Comparison of ENCODE assay signal across 13 cellular contexts in genomic region chr19:5561559-5561958, GRCh38. TPM values are rescaled to one million over a fixed set of nuclear protein-coding genes. Genes with fewer than 3 reads are reported as not detected.
DNase-seq lines count a peak whose midpoint lies in the region; ATAC-seq, FAIRE-seq and TF ChIP-seq lines count a peak whose summit lies in the region.
"Had no signal": no experiment of that assay in that cellular context is flagged by ENCODE, and none has a peak within 500 bp of the region (broad histone marks: within the 10 kb centered on the region; RNA-seq: fewer than 3 reads in every experiment).

No MANE protein-coding gene starts in this region.

- peaks cover 22% of the 10 kb centered on the region for H3K4me1 Mint-ChIP-seq in MCF 10A (ENCODE audit: insufficient read depth, unreplicated experiment)
- H3K4me1 Mint-ChIP-seq: activated B cell treated with CpG ODN at 0.5 μM for 24 hours had no signal

- CTCF ChIA-PET in MCF 10A (lab: Yijun Ruan, JAX): interaction anchor here (0.7 to 1.5 kb wide), 2 partner anchors 21 to 510 kb away, joined by 4 to 5 read pairs; no protein-coding TSS in a partner anchor
- CTCF ChIA-PET in Panc1 (lab: Charles Lee): no interaction called here

- FAIRE-seq in pancreas (lab: Jason Lieb, UNC): no peak

- no peak overlapping the region for H3K4me3 Mint-ChIP-seq in MCF 10A (ENCODE audit: unreplicated experiment)
- H3K4me3 Mint-ChIP-seq: activated B cell treated with CpG ODN at 0.5 μM for 24 hours; activated T-helper 17 cell treated with anti-CD3 and anti-CD28 coated beads, Interleukin-2, amount 50 U/mL, for 72 hours had no signal

- ATAC-seq in Panc1 (no peak), pancreas (no peak), mucosa of descending colon (no peak)
- ATAC-seq: activated T-helper 17 cell treated with anti-CD3 and anti-CD28 coated beads, Interleukin-2, amount 50 U/mL, for 72 hours had no signal

- POLR2A ChIA-PET in MCF 10A (lab: Yijun Ruan, JAX): no interaction called here
- POLR2A ChIA-PET in Panc1 (lab: Charles Lee): no interaction called here

- H3K27ac ChIP-seq in breast epithelium: no peak overlapping the region
- no peak overlapping the region for H3K27ac ChIP-seq in Panc1 (ENCODE audit: low read length)
- no peak overlapping the region for H3K27ac ChIP-seq in pancreas

- peaks cover 4% of the 10 kb centered on the region for H3K36me3 Mint-ChIP-seq in MCF 10A (ENCODE audit: insufficient read depth, unreplicated experiment)

- H3K27me3 Mint-ChIP-seq in MCF 10A (ENCODE audit: insufficient read depth, unreplicated experiment): no peaks in the 10 kb centered on the region

- H3K4me1 ChIP-seq in breast epithelium (no peaks in the 10 kb centered on the region), Panc1 (ENCODE audit: control insufficient read depth, insufficient read depth, low read length) (no peaks in the 10 kb centered on the region), pancreas (no peaks in the 10 kb centered on the region), mucosa of descending colon (ENCODE audit: low read depth) (no peaks in the 10 kb centered on the region)

- WGBS in pancreas, 2 donors: 73 to 78% methylated on average over 6 of the region's 6 CpGs

- peaks cover 4% of the 10 kb centered on the region for H3K9me3 Mint-ChIP-seq in MCF 10A (ENCODE audit: unreplicated experiment)

- DNase-seq in MCF 10A (ENCODE audit: unreplicated experiment) (no peak), breast epithelium (ENCODE audit: low spot score in 2 of 2) (no peak), Panc1 (ENCODE audit: low read depth, low spot score) (no peak), fibroblast of the aortic adventitia (ENCODE audit: low read depth) (no peak), pancreas (no peak), mucosa of descending colon (no peak), activated gamma-delta T cell treated with Interleukin-2 at 50 U/mL for 16 hours (no peak)
- DNase-seq in stimulated activated CD8-positive, alpha-beta memory T cell treated with anti-CD3 and anti-CD28 coated beads, Interleukin-4, amount 100 ng/mL, for 48 hours: no peak
- DNase-seq: activated B cell treated with CpG ODN at 0.5 μM for 24 hours, head of caudate nucleus, NCI-H2029, retina had no signal

- intact Hi-C loops in MCF 10A (cut with micrococcal nuclease): no loop called here
- intact Hi-C loops in breast epithelium (cut with DNase I; ENCODE audit: low total_unique reads): loop anchor here (10.0 kb wide), 1 partner anchor 1007 kb away; the partner anchor contains the start of gene SEMA6B
- intact Hi-C loops in Panc1 (cut with micrococcal nuclease; ENCODE audit: unreplicated experiment): no loop called here
- intact Hi-C loops in pancreas (cut with DNase I): no loop called here
- intact Hi-C loops in mucosa of descending colon (cut with DNase I, micrococcal nuclease): no loop called here

- H3K9me3 ChIP-seq in breast epithelium: peaks cover 10 to 11% of the 10 kb centered on the region in 2 donors
- no peaks in the 10 kb centered on the region for H3K9me3 ChIP-seq in Panc1 (ENCODE audit: control insufficient read depth, insufficient read depth, low read depth, low read length)
- H3K9me3 ChIP-seq in pancreas: no peaks in the 10 kb centered on the region
- peaks cover 5% of the 10 kb centered on the region for H3K9me3 ChIP-seq in mucosa of descending colon

- H3K27ac Mint-ChIP-seq in MCF 10A (ENCODE audit: low read depth, unreplicated experiment): no peak overlapping the region
- H3K27ac Mint-ChIP-seq: activated B cell treated with CpG ODN at 0.5 μM for 24 hours; activated T-helper 17 cell treated with anti-CD3 and anti-CD28 coated beads, Interleukin-2, amount 50 U/mL, for 72 hours had no signal

- no peak for TF ChIP-seq POLR2A in breast epithelium (IDR thresholded peaks at IDR 0.05)

- TF ChIP-seq CTCF in MCF 10A (IDR thresholded peaks at IDR 0.05; ENCODE audit: unreplicated experiment): peak; percentile 44
- TF ChIP-seq CTCF in breast epithelium (IDR thresholded peaks at IDR 0.05): no peak
- TF ChIP-seq CTCF in Panc1 (IDR thresholded peaks at IDR 0.05): peak; percentile 80
- peak; percentile 46 for TF ChIP-seq CTCF in fibroblast of the aortic adventitia (IDR thresholded peaks at IDR 0.05; ENCODE audit: insufficient read depth, low read length)
- TF ChIP-seq CTCF in pancreas (IDR thresholded peaks at IDR 0.05): peak in 1 of 4 donors; percentile 15
- no peak for TF ChIP-seq CTCF in mucosa of descending colon (IDR thresholded peaks at IDR 0.05)

- H3K4me3 ChIP-seq in breast epithelium (no peak overlapping the region), Panc1 (ENCODE audit: low read depth in 2 of 2, low read length in 2 of 2) (no peak overlapping the region), fibroblast of the aortic adventitia (ENCODE audit: low read depth, low read length) (no peak overlapping the region), pancreas (no peak overlapping the region), mucosa of descending colon (no peak overlapping the region)

- in situ Hi-C loops in Panc1 (cut with HindIII; ENCODE audit: low pct_unique_long_range_greater_than_20kb, low sequenced_read_pairs): no loop called here

- no TSS peak for BruUV-seq in MCF 10A (replicated peaks; lab: Mats Ljungman, UMichigan)
- no TSS peak for BruUV-seq in Panc1 (replicated peaks; lab: Mats Ljungman, UMichigan)

- H3K36me3 ChIP-seq in breast epithelium (no peaks in the 10 kb centered on the region), Panc1 (ENCODE audit: control insufficient read depth, insufficient read depth, low read length) (no peaks in the 10 kb centered on the region), pancreas (no peaks in the 10 kb centered on the region), mucosa of descending colon (ENCODE audit: low read depth) (no peaks in the 10 kb centered on the region)

- H3K27me3 ChIP-seq in breast epithelium (peaks cover 0 to 4% of the 10 kb centered on the region in 2 donors), Panc1 (ENCODE audit: control insufficient read depth, insufficient read depth, low read length) (peaks cover 1% of the 10 kb centered on the region; the same call in 1 of the 2 replicates), pancreas (no peaks in the 10 kb centered on the region)

RNA-seq across cellular contexts. Expression of gene TINCR, which starts 6.2 kb away (rescaled TPM):
- total RNA-seq in MCF 10A (2022) (0.20 and 0.21 TPM in 2 replicates), breast epithelium (10 to 100 TPM in 1 of 3 donors, 1 to 10 TPM in 2; 1.1 to 11.7 (median 1.3) TPM), Panc1 (2021; ENCODE audit: unreplicated experiment) (2.3 TPM), fibroblast of the aortic adventitia (ENCODE audit: low replicate concordance) (0.08 TPM in 1 of 2 replicates, not detected in the other), pancreas (under 1 TPM in 5 of 6 donors, not detected in 1; 0.09 to 0.22 (median 0.19) TPM), mucosa of descending colon (1 to 10 TPM; 4.6 to 9.0 (median 5.6) TPM)
- 2.8 TPM for polyA plus RNA-seq in Panc1 (2012; ENCODE audit: insufficient read length)
- under 1 TPM; 0.27 to 0.85 TPM for polyA plus RNA-seq in pancreas

Comparison
In these comparisons a context has a peak if more than half of its experiments do, and no peak if none do; other contexts are left out.
1. CTCF ChIP-seq: peak in MCF 10A (single experiment), Panc1 (single experiment) and fibroblast of the aortic adventitia (single experiment); none in breast epithelium (0 of 3) and mucosa of descending colon (single experiment).